Comparison of ENCODE assay signal across 30 cellular contexts in the genomic region with DNA sequence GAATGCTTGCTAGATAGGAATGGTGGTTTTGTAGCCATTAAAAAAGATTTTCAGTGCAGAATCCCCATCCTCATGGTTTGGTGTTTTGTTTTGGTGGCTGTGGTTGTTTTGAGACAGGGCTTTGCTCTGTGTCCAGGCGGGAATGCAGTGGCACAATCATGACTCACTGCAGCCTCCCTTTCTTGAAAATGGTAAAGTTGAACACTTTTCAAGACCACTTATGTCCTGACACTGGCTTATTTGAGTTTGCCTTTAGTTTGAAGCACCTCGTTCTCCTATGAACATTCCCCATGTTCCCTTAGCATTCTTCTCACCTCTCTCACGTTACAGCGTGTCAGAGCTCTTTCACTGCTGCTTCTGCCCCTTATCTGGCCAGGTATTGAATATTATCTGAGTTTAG.
DNase-seq lines count a peak whose midpoint lies in the region; ATAC-seq and TF ChIP-seq lines count a peak whose summit lies in the region.
"Had no signal": no experiment of that assay in that cellular context is flagged by ENCODE, and none has a peak within 500 bp of the region (broad histone marks: within the 10 kb centered on the region; RNA-seq: fewer than 3 reads in every experiment).

No MANE protein-coding gene starts in this region.

- TF ChIP-seq RAD21 in neural cell (conservative IDR thresholded peaks at IDR 0.05), result no peak

- H3K9me3 ChIP-seq in H9 (ENCODE audit: control insufficient read depth, low read depth, low read length), result no peaks in the 10 kb centered on the region
- no peaks in the 10 kb centered on the region for H3K9me3 ChIP-seq in neural cell (ENCODE audit: low read length)
- no peaks in the 10 kb centered on the region for H3K9me3 ChIP-seq in A673 (ENCODE audit: low read depth, low read length, poor library complexity, severe bottlenecking)
- no peaks in the 10 kb centered on the region for H3K9me3 ChIP-seq in colonic mucosa
- H3K9me3 ChIP-seq: Caco-2, gastroesophageal sphincter, ovary had no signal

- no peak overlapping the region for H2AK5ac ChIP-seq in H9 (ENCODE audit: insufficient read length, low read length)

- TF ChIP-seq EP300 in neural cell (conservative IDR thresholded peaks at IDR 0.05; ENCODE audit: poor library complexity, severe bottlenecking), result no peak

- H2BK12ac ChIP-seq in H9 (ENCODE audit: insufficient read length, low read depth, low read length), result no peak overlapping the region

- no peak overlapping the region for H3K23ac ChIP-seq in H9 (ENCODE audit: insufficient read length, low read depth, low read length)

- H3K9ac ChIP-seq in H9 (ENCODE audit: extremely low read depth, insufficient read length, low read length) (no peak overlapping the region), neural cell (ENCODE audit: low read length) (no peak overlapping the region), colonic mucosa (ENCODE audit: low read depth in 2 of 2, low read length in 2 of 2) (no peak overlapping the region)
- H3K9ac ChIP-seq: BLaER1 treated with 17β-estradiol and CSF1 and Interleukin-3, amounts not matched to agents 10 nM and 100 nM had no signal

- no peak overlapping the region for H2BK120ac ChIP-seq in H9 (ENCODE audit: low read depth, low read length, poor library complexity, severe bottlenecking)

- no peaks in the 10 kb centered on the region for H3F3A ChIP-seq in neural cell (ENCODE audit: insufficient read depth, low read length, poor library complexity, severe bottlenecking)

- no peak overlapping the region for H3K4ac ChIP-seq in H9 (ENCODE audit: low read depth, low read length)

- no peak overlapping the region for H4K8ac ChIP-seq in H9 (replicated peaks; ENCODE audit: insufficient read length, low read depth, low read length)

- no peak overlapping the region for H3K27ac ChIP-seq in H9 (ENCODE audit: insufficient read length, low read depth, low read length)
- peak overlapping the region; percentile 33; the same call in 1 of the 2 replicates for H3K27ac ChIP-seq in VCaP
- H3K27ac ChIP-seq in neural cell (ENCODE audit: low read length), result no peak overlapping the region
- no peak overlapping the region for H3K27ac ChIP-seq in A673 (ENCODE audit: low read depth, low read length, poor library complexity, severe bottlenecking)
- H3K27ac ChIP-seq in colonic mucosa, result no peak overlapping the region
- H3K27ac ChIP-seq: BLaER1 treated with 17β-estradiol and CSF1 and Interleukin-3, amounts not matched to agents 10 nM and 100 nM; gastroesophageal sphincter; ovary had no signal

- no peak overlapping the region for H2BK15ac ChIP-seq in H9 (ENCODE audit: low read depth, low read length)

- H2BK5ac ChIP-seq in H9 (ENCODE audit: insufficient read length, low read length), result no peak overlapping the region

- no peak overlapping the region for H2AFZ ChIP-seq in H9 (ENCODE audit: low read length)
- no peak overlapping the region for H2AFZ ChIP-seq in neural cell (ENCODE audit: low read depth, low read length)

- H3T11ph ChIP-seq in H9 (ENCODE audit: low read length), result no peak overlapping the region

- no peak overlapping the region for H3K14ac ChIP-seq in H9 (ENCODE audit: insufficient read depth, low read length)

- H3K4me2 ChIP-seq in H9 (ENCODE audit: insufficient read depth, insufficient read length, low read length) (no peak overlapping the region), neural cell (ENCODE audit: low read length) (peak overlapping the region; percentile 18)

- H3K27me3 ChIP-seq in H9 (ENCODE audit: insufficient read depth, low read length), result no peaks in the 10 kb centered on the region; the same call in 1 of the 2 replicates
- no peaks in the 10 kb centered on the region for H3K27me3 ChIP-seq in neural cell (ENCODE audit: insufficient read depth, low read depth, low read length)
- H3K27me3 ChIP-seq in A673 (replicated peaks; ENCODE audit: insufficient read depth, low read depth, low read length, poor library complexity), result no peaks in the 10 kb centered on the region
- no peaks in the 10 kb centered on the region for H3K27me3 ChIP-seq in colonic mucosa
- H3K27me3 ChIP-seq: BLaER1 treated with 17β-estradiol and CSF1 and Interleukin-3, amounts not matched to agents 10 nM and 100 nM; gastroesophageal sphincter; ovary had no signal

- H3K27me3 Mint-ChIP-seq in H9 (ENCODE audit: low read depth), result no peaks in the 10 kb centered on the region
- H3K27me3 Mint-ChIP-seq: activated B cell treated with CpG ODN at 0.5 μM for 24 hours; activated CD8-positive, alpha-beta memory T cell treated with anti-CD3 and anti-CD28 coated beads, Interleukin-2, amount 10 ng/mL, durations not matched to agents 7 days and 5 days; activated naive CD4-positive, alpha-beta T cell treated with anti-CD3 and anti-CD28 coated beads, Interleukin-2, amount 10 ng/mL, durations not matched to agents 7 days and 5 days; dendritic cell treated with granulocyte-macrophage colony-stimulating factor and Interleukin-4, amounts not matched to agents 40 ng/mL and 50 ng/mL, for 4 days had no signal

- POLR2A ChIA-PET in A673 (lab: Charles Lee; ENCODE audit: low non-redundant PET), result no interaction called here

- ATAC-seq in HG03196 (IDR thresholded peaks at IDR 0.05; ENCODE audit: unreplicated experiment), result no peak
- ATAC-seq in HG03457 (IDR thresholded peaks at IDR 0.05; ENCODE audit: unreplicated experiment), result no peak
- ATAC-seq: activated CD8-positive, alpha-beta memory T cell treated with anti-CD3 and anti-CD28 coated beads, Interleukin-2, amount 10 ng/mL, durations not matched to agents 7 days and 5 days; gastroesophageal sphincter; natural killer cell; right cardiac atrium had no signal

- no peak for TF ChIP-seq CTCF in H9 (conservative IDR thresholded peaks at IDR 0.05)
- TF ChIP-seq CTCF in VCaP (conservative IDR thresholded peaks at IDR 0.05), result no peak
- no peak for TF ChIP-seq CTCF in fibroblast of villous mesenchyme (IDR thresholded peaks at IDR 0.05; ENCODE audit: insufficient read depth, low read depth, low read length)
- no peak for TF ChIP-seq CTCF in neural cell (IDR thresholded peaks at IDR 0.05; ENCODE audit: poor library complexity, severe bottlenecking)
- no peak for TF ChIP-seq CTCF in A673 (conservative IDR thresholded peaks at IDR 0.05; ENCODE audit: low read depth, low read length)
- TF ChIP-seq CTCF in colonic mucosa (IDR thresholded peaks at IDR 0.05), result no peak

- H3K27ac Mint-ChIP-seq in H9, result peak overlapping the region; percentile 1 to 27 (median 11); a peak in 3 of 7 replicates
- H3K27ac Mint-ChIP-seq: activated B cell treated with CpG ODN at 0.5 μM for 24 hours; activated CD8-positive, alpha-beta memory T cell treated with anti-CD3 and anti-CD28 coated beads, Interleukin-2, amount 10 ng/mL, durations not matched to agents 7 days and 5 days; activated naive CD4-positive, alpha-beta T cell treated with anti-CD3 and anti-CD28 coated beads, Interleukin-2, amount 10 ng/mL, durations not matched to agents 7 days and 5 days; dendritic cell treated with granulocyte-macrophage colony-stimulating factor and Interleukin-4, amounts not matched to agents 40 ng/mL and 50 ng/mL, for 4 days; natural killer cell had no signal

- intact Hi-C loops in A673 (cut with micrococcal nuclease; ENCODE audit: unreplicated experiment) (no loop called here), colonic mucosa (cut with DNase I) (no loop called here)

- no CpG with 5 or more reads among the region's 4 CpGs for WGBS in H9 (ENCODE audit: extremely low coverage, insufficient read length, low lambda C conversion rate)

- H3K79me2 ChIP-seq in H9 (ENCODE audit: insufficient read depth, low read length) (no peaks in the 10 kb centered on the region), neural cell (replicated peaks; ENCODE audit: insufficient read depth, low read length) (no peaks in the 10 kb centered on the region)

- peaks cover 27 to 28% of the 10 kb centered on the region in 2 experiments for H3K4me1 Mint-ChIP-seq in H9
- H3K4me1 Mint-ChIP-seq: activated B cell treated with CpG ODN at 0.5 μM for 24 hours; activated naive CD4-positive, alpha-beta T cell treated with anti-CD3 and anti-CD28 coated beads, Interleukin-2, amount 10 ng/mL, durations not matched to agents 7 days and 5 days had no signal

- no peak overlapping the region for H2BK20ac ChIP-seq in H9 (ENCODE audit: low read depth, low read length, poor library complexity, severe bottlenecking)

- H3K56ac ChIP-seq in H9 (ENCODE audit: insufficient read length, low read depth, low read length), result no peak overlapping the region

- H3K9me2 ChIP-seq in neural cell (ENCODE audit: insufficient read depth, low read length), result no peaks in the 10 kb centered on the region

- H3K36me3 ChIP-seq in neural cell (ENCODE audit: insufficient read depth, low read length) (peaks cover 3% of the 10 kb centered on the region), A673 (ENCODE audit: insufficient read depth, low read length, poor library complexity, severe bottlenecking) (peaks cover 11% of the 10 kb centered on the region), colonic mucosa (peaks cover 9% of the 10 kb centered on the region)
- H3K36me3 ChIP-seq: ovary had no signal

- no peaks in the 10 kb centered on the region; a peak in 1 of 5 replicates for H3K9me3 Mint-ChIP-seq in H9
- H3K9me3 Mint-ChIP-seq: activated naive CD4-positive, alpha-beta T cell treated with anti-CD3 and anti-CD28 coated beads, Interleukin-2, amount 10 ng/mL, durations not matched to agents 7 days and 5 days; dendritic cell treated with granulocyte-macrophage colony-stimulating factor and Interleukin-4, amounts not matched to agents 40 ng/mL and 50 ng/mL, for 4 days; immature natural killer cell; natural killer cell had no signal

- H3K4me3 ChIP-seq in fibroblast of villous mesenchyme (ENCODE audit: low read depth, low read length), result no peak overlapping the region
- H3K4me3 ChIP-seq in neural cell (ENCODE audit: low read length), result no peak overlapping the region
- no peak overlapping the region for H3K4me3 ChIP-seq in A673 (ENCODE audit: low read depth, low read length, poor library complexity, severe bottlenecking)
- H3K4me3 ChIP-seq in colonic mucosa, result no peak overlapping the region
- H3K4me3 ChIP-seq: BLaER1 treated with 17β-estradiol and CSF1 and Interleukin-3, amounts not matched to agents 10 nM and 100 nM; gastroesophageal sphincter; ovary had no signal

- H3K4me1 ChIP-seq in H9 (ENCODE audit: insufficient read depth, low read length) (peaks cover 13% of the 10 kb centered on the region; the same call in 1 of the 2 replicates), A673 (ENCODE audit: insufficient read depth, low read length, poor library complexity, severe bottlenecking) (peaks cover 1% of the 10 kb centered on the region), colonic mucosa (no peaks in the 10 kb centered on the region)

- DNase-seq in H9, result no peak
- peak; percentile 35 for DNase-seq in fibroblast of villous mesenchyme (ENCODE audit: low read depth)
- DNase-seq in A673 (ENCODE audit: low spot score), result no peak
- DNase-seq in colonic mucosa, result no peak
- DNase-seq: activated B cell treated with CpG ODN at 0.5 μM for 24 hours; activated CD4-positive, alpha-beta T cell treated with anti-CD3 and anti-CD28 coated beads, Interleukin-2, amount 50 U/mL, for 1 hour; activated CD8-positive, alpha-beta memory T cell treated with anti-CD3 and anti-CD28 coated beads, Interleukin-2, amount 10 ng/mL, durations not matched to agents 7 days and 5 days; activated naive CD4-positive, alpha-beta T cell treated with anti-CD3 and anti-CD28 coated beads, Interleukin-2, amount 10 ng/mL, durations not matched to agents 7 days and 5 days; aorta; Caco-2; central memory CD4-positive, alpha-beta T cell; hypothalamus; immature natural killer cell; natural killer cell; NCI-H1092 treated with DMSO at 0.1 percent for 48 hours; NCI-H187; NK-92 treated with Interleukin-12 subunit alpha and Interleukin-12 subunit beta, amount 100 ng/mL, for 24 hours; ovary; PC-3; right cardiac atrium; Right ventricle myocardium superior; stimulated activated CD4-positive, alpha-beta T cell treated with anti-CD3 and anti-CD28 coated beads, Interleukin-4, amount 100 ng/mL, for 1 hour; T1000 had no signal

- BruUV-seq in A673 (replicated peaks; lab: Mats Ljungman, UMichigan), result no TSS peak

- no peak overlapping the region for H4K5ac ChIP-seq in H9 (ENCODE audit: insufficient read length, low read depth, low read length)

- CTCF ChIA-PET in A673 (lab: Charles Lee), result no interaction called here

- no peak overlapping the region for H3K4me3 Mint-ChIP-seq in H9
- H3K4me3 Mint-ChIP-seq: activated B cell treated with CpG ODN at 0.5 μM for 24 hours; activated CD8-positive, alpha-beta memory T cell treated with anti-CD3 and anti-CD28 coated beads, Interleukin-2, amount 10 ng/mL, durations not matched to agents 7 days and 5 days; activated naive CD4-positive, alpha-beta T cell treated with anti-CD3 and anti-CD28 coated beads, Interleukin-2, amount 10 ng/mL, durations not matched to agents 7 days and 5 days; dendritic cell treated with granulocyte-macrophage colony-stimulating factor and Interleukin-4, amounts not matched to agents 40 ng/mL and 50 ng/mL, for 4 days; immature natural killer cell; natural killer cell had no signal

- H4K20me1 ChIP-seq in H9 (ENCODE audit: control insufficient read depth, insufficient read depth, insufficient read length), result no peaks in the 10 kb centered on the region
- no peaks in the 10 kb centered on the region for H4K20me1 ChIP-seq in neural cell (ENCODE audit: insufficient read depth)

- H3K36me3 Mint-ChIP-seq in H9 (ENCODE audit: insufficient read depth in 1 of 3, low read depth in 3 of 3), result peaks cover 18 to 42% (median 27%) of the 10 kb centered on the region in 3 experiments; a peak in 6 of 7 replicates

- H3K23me2 ChIP-seq in H9 (ENCODE audit: insufficient read length, low read depth, low read length, poor library complexity, severe bottlenecking), result no peaks in the 10 kb centered on the region

- H3K79me1 ChIP-seq in H9 (ENCODE audit: insufficient read depth, low read depth, low read length, poor library complexity, severe bottlenecking), result no peaks in the 10 kb centered on the region

- no peak overlapping the region for H3K18ac ChIP-seq in H9 (ENCODE audit: insufficient read length, low read depth, low read length)

- no peak overlapping the region for H4K91ac ChIP-seq in H9 (ENCODE audit: insufficient read length, low read depth, low read length)
